In genomic region chr1:12549106-12549459, GRCh38 we compare ENCODE assay signal across 11 cellular contexts.
A peak's percentile ranks its signal among the peaks of the same experiment; 100 is the strongest.
DNase-seq lines count a peak whose midpoint lies in the region; ATAC-seq and TF ChIP-seq lines count a peak whose summit lies in the region.
"Had no signal": no experiment of that assay in that cellular context is flagged by ENCODE, and none has a peak within 500 bp of the region (broad histone marks: within the 10 kb centered on the region; RNA-seq: fewer than 3 reads in every experiment).

No MANE protein-coding gene starts in this region.

- peak overlapping the region; percentile 68 for H3K4me2 ChIP-seq in HCT116 (ENCODE audit: low read length)

- H3K36me3 ChIP-seq in HCT116 (ENCODE audit: control insufficient read depth in 1 of 2, insufficient read depth in 2 of 2, low read length in 2 of 2) (no peaks in the 10 kb centered on the region), liver (ENCODE audit: control insufficient read depth in 4 of 4, insufficient read depth in 3 of 4, low read depth in 1 of 4, low read length in 3 of 4) (no peaks in the 10 kb centered on the region), thoracic aorta (no peaks in the 10 kb centered on the region)
- H3K36me3 ChIP-seq: HAP-1 had no signal

- H3K27me3 Mint-ChIP-seq in effector memory CD8-positive, alpha-beta T cell: no peaks in the 10 kb centered on the region

- no peak overlapping the region for H2AFZ ChIP-seq in HCT116 (ENCODE audit: low read depth, low read length, poor library complexity, severe bottlenecking)

- TF ChIP-seq CTCF in HCT116 (IDR thresholded peaks at IDR 0.05 in 2 of 3, conservative IDR thresholded peaks at IDR 0.05 in 1 of 3; ENCODE audit: borderline replicate concordance in 1 of 3, insufficient read depth in 1 of 3, low read depth in 2 of 3, low read length in 2 of 3): no peak
- TF ChIP-seq CTCF in liver (IDR thresholded peaks at IDR 0.05; ENCODE audit: low read depth, low read length, missing input control): no peak
- TF ChIP-seq CTCF in thoracic aorta (IDR thresholded peaks at IDR 0.05): no peak

- POLR2A ChIA-PET in HCT116 (lab: Charles Lee): interaction anchor here (1.1 to 1.5 kb wide), 2 partner anchors 9 to 74 kb away, joined by 3 to 4 read pairs; no protein-coding TSS in a partner anchor

- H3K9me3 ChIP-seq in HCT116 (ENCODE audit: control insufficient read depth in 1 of 2, insufficient read depth in 1 of 2, low read depth in 1 of 2, low read length in 2 of 2) (no peaks in the 10 kb centered on the region), liver (ENCODE audit: control insufficient read depth in 4 of 4, low read length in 3 of 4) (no peaks in the 10 kb centered on the region), thoracic aorta (no peaks in the 10 kb centered on the region)
- H3K9me3 ChIP-seq: HAP-1 had no signal

- TF ChIP-seq RAD21 in HCT116 (IDR thresholded peaks at IDR 0.05; ENCODE audit: low read depth) (no peak), liver (IDR thresholded peaks at IDR 0.05) (no peak)

- H3K9ac ChIP-seq in HCT116 (ENCODE audit: low read length) (peak overlapping the region; percentile 60), liver (ENCODE audit: low read depth in 1 of 2, low read length in 2 of 2) (no peak overlapping the region)

- CTCF ChIA-PET in HCT116 (lab: Charles Lee): interaction anchor here (1.0 kb wide), 1 partner anchor 8 kb away, joined by 3 read pairs; no protein-coding TSS in a partner anchor

- no peaks in the 10 kb centered on the region for H3K9me3 Mint-ChIP-seq in effector memory CD8-positive, alpha-beta T cell

- H3K27me3 ChIP-seq in HCT116 (ENCODE audit: insufficient read depth, low read length): no peaks in the 10 kb centered on the region
- H3K27me3 ChIP-seq in liver (ENCODE audit: control insufficient read depth in 4 of 4, insufficient read depth in 4 of 4, low read length in 3 of 4): no peaks in the 10 kb centered on the region
- no peaks in the 10 kb centered on the region for H3K27me3 ChIP-seq in thoracic aorta (replicated peaks; ENCODE audit: insufficient read depth)

- H3K4me1 ChIP-seq in HCT116 (ENCODE audit: control insufficient read depth in 1 of 2, insufficient read depth in 2 of 2, low read length in 2 of 2): peaks cover 23 to 64% of the 10 kb centered on the region in 2 experiments
- H3K4me1 ChIP-seq in liver (ENCODE audit: control insufficient read depth in 4 of 4, insufficient read depth in 4 of 4, low read length in 3 of 4): peaks cover 0 to 8% (median under 1%) of the 10 kb centered on the region in 4 donors
- peaks cover 24 to 64% of the 10 kb centered on the region in 2 donors for H3K4me1 ChIP-seq in thoracic aorta (ENCODE audit: control insufficient read depth in 1 of 2, low read depth in 2 of 2)

- RAD21 ChIA-PET in HCT116 (lab: Charles Lee; ENCODE audit: low non-redundant PET in 1 of 2, low total read pairs in 2 of 2, uncharacterized antibody in 2 of 2, unreplicated experiment in 2 of 2): interaction anchor here in 1 of 2 experiments (1.0 kb wide), 1 partner anchor 9 kb away, joined by 3 read pairs; no protein-coding TSS in a partner anchor

- no peaks in the 10 kb centered on the region for H3K79me2 ChIP-seq in HCT116 (ENCODE audit: insufficient read depth, low read length)

- DNase-seq in HCT116 (ENCODE audit: low read depth, low spot score) (no peak), cerebellum (ENCODE audit: low spot score) (peak; percentile 24), thoracic aorta (ENCODE audit: low spot score) (no peak), RKO (ENCODE audit: low spot score) (no peak), COR-L47 (lab: John Stamatoyannopoulos, UW) (no peak)
- no peak for DNase-seq in effector memory CD8-positive, alpha-beta T cell
- DNase-seq: DND-41 had no signal

- H3K27ac ChIP-seq in HCT116 (ENCODE audit: low read depth, low read length) (peak overlapping the region; percentile 61), liver (ENCODE audit: low read depth in 1 of 2, low read length in 2 of 2) (peak overlapping the region in 1 of 2 donors; percentile 43), thoracic aorta (peak overlapping the region; percentile 41 to 71)
- H3K27ac ChIP-seq: HL-60 had no signal

- H3K27ac Mint-ChIP-seq in effector memory CD8-positive, alpha-beta T cell: no peak overlapping the region

- TF ChIP-seq POLR2A in HCT116 (IDR thresholded peaks at IDR 0.05; ENCODE audit: borderline replicate concordance, extremely low read depth, insufficient read depth, insufficient read length): no peak

- H3K4me3 ChIP-seq in HCT116 (replicated peaks in 1 of 2; ENCODE audit: low read depth in 1 of 2, low read length in 2 of 2): peak overlapping the region; percentile 22 to 35; a peak in 3 of 4 replicates
- H3K4me3 ChIP-seq in liver (ENCODE audit: low read depth in 1 of 3, low read length in 3 of 3): no peak overlapping the region
- H3K4me3 ChIP-seq in thoracic aorta: no peak overlapping the region
- H3K4me3 ChIP-seq: HAP-1 had no signal

- H4K20me1 ChIP-seq in HCT116 (ENCODE audit: insufficient read depth): no peaks in the 10 kb centered on the region

- H3K4me3 Mint-ChIP-seq in effector memory CD8-positive, alpha-beta T cell: no peak overlapping the region

- no peaks in the 10 kb centered on the region for H3K9me2 ChIP-seq in HCT116 (ENCODE audit: insufficient read depth)

- ATAC-seq in HCT116: peak; percentile 19
- no peak for ATAC-seq in thoracic aorta (ENCODE audit: insufficient number of reproducible peaks, low FRiP score, low read depth)
- no peak for ATAC-seq in effector memory CD8-positive, alpha-beta T cell (replicated peaks)
- ATAC-seq in GM18519 (IDR thresholded peaks at IDR 0.05; ENCODE audit: low FRiP score, unreplicated experiment): no peak

- peaks cover 3% of the 10 kb centered on the region for H3K36me3 Mint-ChIP-seq in effector memory CD8-positive, alpha-beta T cell (ENCODE audit: insufficient read depth)

- peaks cover 2 to 5% of the 10 kb centered on the region in 2 donors for H3K4me1 Mint-ChIP-seq in effector memory CD8-positive, alpha-beta T cell (ENCODE audit: low read depth in 2 of 2)

- no TSS peak for BruUV-seq in HCT116 (replicated peaks; lab: Mats Ljungman, UMichigan)

- 76% methylated on average over 22 of the region's 22 CpGs for WGBS in liver

- intact Hi-C loops in HCT116 (cut with micrococcal nuclease): loop anchor here (10.0 kb wide), 1 partner anchor 144 kb away; no protein-coding TSS in a partner anchor

TF ChIP-seq in HCT116, 20 proteins besides CTCF, POLR2A, EP300 and RAD21 (continues in another document):
- TF ChIP-seq EZH2 (IDR thresholded peaks at IDR 0.05) (no peak), SRF (IDR thresholded peaks at IDR 0.05; ENCODE audit: low read depth) (no peak), SIN3A (IDR thresholded peaks at IDR 0.05; ENCODE audit: low read depth) (no peak), CEBPB (IDR thresholded peaks at IDR 0.05; ENCODE audit: low read depth) (no peak), EGR1 (IDR thresholded peaks at IDR 0.05; ENCODE audit: low read depth) (no peak), YY1 (IDR thresholded peaks at IDR 0.05; ENCODE audit: extremely low read depth, insufficient replicate concordance, low read depth, low read length) (no peak), SP1 (IDR thresholded peaks at IDR 0.05; ENCODE audit: low read depth) (no peak), FOSL1 (IDR thresholded peaks at IDR 0.05; ENCODE audit: low read depth) (no peak)

TF ChIP-seq in liver, 16 proteins besides CTCF, POLR2A, EP300 and RAD21:
- TF ChIP-seq YY1 (IDR thresholded peaks at IDR 0.05) (no peak), NR2F2 (IDR thresholded peaks at IDR 0.05) (peak; percentile 66)

Comparison
In these comparisons a context has a peak if more than half of its experiments do, and no peak if none do; other contexts are left out.
1. H3K4me3 ChIP-seq: peak in HCT116 (2 of 2); none in liver (0 of 3) and thoracic aorta (single experiment).